ENCODE assay signal across 13 cellular contexts in genomic region chr4:3249681-3250437, GRCh38.
"Had no signal": no experiment of that assay in that cellular context is flagged by ENCODE, and none has a peak within 500 bp of the region (broad histone marks: within the 10 kb centered on the region; RNA-seq: fewer than 3 reads in every experiment).

No MANE protein-coding gene starts in this region.

- H3K9me3 Mint-ChIP-seq: brain; T-helper 1 cell treated with Interleukin-12 subunit alpha and Interleukin-12 subunit beta and Interleukin-4 antibody, amounts not matched to agents 30 μg/mL and 1 μg/mL, for 36 hours had no signal

- H3K27me3 ChIP-seq: dorsolateral prefrontal cortex, left lung, stomach had no signal

- H3K36me3 ChIP-seq: left lung had no signal

- H3K36me3 Mint-ChIP-seq: activated naive CD8-positive, alpha-beta T cell; brain had no signal

- ATAC-seq: esophagus mucosa had no signal

- DNase-seq: activated CD4-positive, CD25-positive, alpha-beta regulatory T cell; activated T-cell treated with anti-CD3 and anti-CD28 coated beads, Interleukin-2, amount 50 U/mL, for 1 hour; dorsolateral prefrontal cortex; stimulated activated CD4-positive, alpha-beta T cell treated with anti-CD3 and anti-CD28 coated beads, Interleukin-4, amount 100 ng/mL, for 24 hours; stomach had no signal

- H3K4me3 ChIP-seq: stomach had no signal

- H3K27ac Mint-ChIP-seq: activated naive CD8-positive, alpha-beta T cell; T-helper 1 cell treated with Interleukin-12 subunit alpha and Interleukin-12 subunit beta and Interleukin-4 antibody, amounts not matched to agents 30 μg/mL and 1 μg/mL, for 36 hours had no signal

- FAIRE-seq: endometrium, TTC549, urothelium cell line had no signal

- H3K4me1 ChIP-seq: left lung had no signal

- H3K9me3 ChIP-seq: left lung, stomach had no signal

- H3K27me3 Mint-ChIP-seq: activated naive CD8-positive, alpha-beta T cell; brain had no signal

- H3K4me3 Mint-ChIP-seq: activated naive CD8-positive, alpha-beta T cell; brain; T-helper 1 cell treated with Interleukin-12 subunit alpha and Interleukin-12 subunit beta and Interleukin-4 antibody, amounts not matched to agents 30 μg/mL and 1 μg/mL, for 36 hours had no signal
